8 cellular contexts compared by ENCODE assay signal in genomic region chr9:96413312-96414221, GRCh38. TPM values are rescaled to one million over a fixed set of nuclear protein-coding genes. Genes with fewer than 3 reads are reported as not detected.
DNase-seq lines count a peak whose midpoint lies in the region; ATAC-seq and TF ChIP-seq lines count a peak whose summit lies in the region.

No MANE protein-coding gene starts in this region.

- no peak for TF ChIP-seq POLR2A in vagina (IDR thresholded peaks at IDR 0.05)

- no peak overlapping the region for H3K4me3 ChIP-seq in vagina

- peak; percentile 30 for ATAC-seq in GM18502 (IDR thresholded peaks at IDR 0.05; ENCODE audit: poor library complexity, unreplicated experiment)
- peak; percentile 28 for ATAC-seq in HG03095 (IDR thresholded peaks at IDR 0.05; ENCODE audit: unreplicated experiment)
- no peak for ATAC-seq in HG03469 (IDR thresholded peaks at IDR 0.05; ENCODE audit: unreplicated experiment)

- H3K27me3 ChIP-seq in layer of hippocampus (ENCODE audit: control insufficient read depth, insufficient read depth, low read length) (no peaks in the 10 kb centered on the region), vagina (no peaks in the 10 kb centered on the region)

- no peaks in the 10 kb centered on the region for H3K36me3 ChIP-seq in vagina

- in situ Hi-C loops in SK-MEL-5 (cut with HindIII; ENCODE audit: low pct_unique_long_range_greater_than_20kb, low sequenced_read_pairs): no loop called here

- intact Hi-C loops in vagina (cut with DNase I): loop anchor here (10.0 kb wide), 1 partner anchor 241 kb away; the partner anchor contains the start of gene PRXL2C

- TF ChIP-seq CTCF in vagina (IDR thresholded peaks at IDR 0.05): no peak

- H3K9me3 ChIP-seq in vagina: no peaks in the 10 kb centered on the region

- H3K27ac ChIP-seq in layer of hippocampus (ENCODE audit: low read depth, low read length) (peak overlapping the region; percentile 40), vagina (no peak overlapping the region)

- peaks cover 15% of the 10 kb centered on the region for H3K4me1 ChIP-seq in vagina

- DNase-seq in SK-MEL-5 (ENCODE audit: low read depth, low spot score) (peak; percentile 22), NCI-H2029 (lab: John Stamatoyannopoulos, UW) (no peak), vagina (ENCODE audit: extremely low spot score in 2 of 2) (no peak), NCI-H774 (lab: John Stamatoyannopoulos, UW) (no peak)

RNA-seq across cellular contexts. Expression of gene ZNF367, which starts 4.6 kb away (rescaled TPM):
- total RNA-seq in SK-MEL-5 (2014; rRNA removed; shearing (Covaris generic)): 9.9 and 11.4 TPM in 2 replicates
- 7.2 and 8.4 TPM in 2 replicates for polyA plus RNA-seq in SK-MEL-5 (2015; cell fraction: cytosol; rRNA removed)
- polyA plus RNA-seq in SK-MEL-5 (2015; cell fraction: nucleus; rRNA removed): 12.5 and 14.1 TPM in 2 replicates
- 0.74 TPM for total RNA-seq in vagina

RNA-seq across cellular contexts. Expression of gene SLC35D2, which starts 30.1 kb away (rescaled TPM):
- total RNA-seq in SK-MEL-5 (2014; rRNA removed; shearing (Covaris generic)): 48.7 and 54.5 TPM in 2 replicates
- polyA plus RNA-seq in SK-MEL-5 (2015; cell fraction: cytosol; rRNA removed): 39.6 and 42.5 TPM in 2 replicates
- polyA plus RNA-seq in SK-MEL-5 (2015; cell fraction: nucleus; rRNA removed): 20.6 and 24.1 TPM in 2 replicates
- total RNA-seq in vagina: 17.9 TPM

RNA-seq across cellular contexts. Expression of gene HABP4, which starts 36.4 kb away (rescaled TPM):
- 12.1 and 12.7 TPM in 2 replicates for total RNA-seq in SK-MEL-5 (2014; rRNA removed; shearing (Covaris generic))
- 21.0 and 23.8 TPM in 2 replicates for polyA plus RNA-seq in SK-MEL-5 (2015; cell fraction: cytosol; rRNA removed)
- 5.3 and 7.3 TPM in 2 replicates for polyA plus RNA-seq in SK-MEL-5 (2015; cell fraction: nucleus; rRNA removed)
- 17.2 TPM for total RNA-seq in vagina
